Comparison of ENCODE assay signal across 9 cellular contexts in the genomic region with DNA sequence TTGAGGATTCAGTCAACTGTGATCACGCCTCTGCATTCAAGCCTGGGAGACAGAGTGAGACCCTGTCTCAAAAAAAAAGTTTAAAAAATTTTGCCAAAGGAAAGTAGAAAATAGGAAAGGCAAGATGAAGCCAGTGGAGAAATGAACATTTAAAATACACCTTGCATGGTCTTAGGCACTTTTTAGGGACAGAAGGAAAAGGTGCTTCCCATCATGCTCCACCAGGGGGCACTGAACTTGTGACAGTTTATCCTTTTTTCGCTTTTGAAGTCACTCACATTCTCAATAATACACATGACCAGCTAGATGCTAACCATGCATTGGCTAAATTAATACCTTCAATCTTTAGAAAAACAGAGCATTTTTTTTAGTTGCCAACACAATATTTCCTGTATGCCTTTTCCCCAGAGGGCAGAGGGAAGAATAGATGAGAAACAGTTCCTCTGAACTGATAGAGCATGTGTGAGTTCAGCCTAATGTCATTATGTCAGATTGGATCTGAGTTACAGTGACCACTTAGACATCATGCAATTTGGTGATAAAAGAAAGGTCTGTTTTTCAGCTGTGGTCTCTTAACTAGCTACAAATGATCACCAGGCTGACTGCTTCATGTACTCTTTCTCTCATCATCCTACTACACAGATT.
A peak's percentile ranks its signal among the peaks of the same experiment; 100 is the strongest.
DNase-seq lines count a peak whose midpoint lies in the region; ATAC-seq, FAIRE-seq and TF ChIP-seq lines count a peak whose summit lies in the region.
"Had no signal": no experiment of that assay in that cellular context is flagged by ENCODE, and none has a peak within 500 bp of the region (broad histone marks: within the 10 kb centered on the region; RNA-seq: fewer than 3 reads in every experiment).

No MANE protein-coding gene starts in this region.

- no peaks in the 10 kb centered on the region for H3K36me3 ChIP-seq in left lung

- no peaks in the 10 kb centered on the region for H3K27me3 ChIP-seq in left lung

- H3K4me1 ChIP-seq in left lung, result no peaks in the 10 kb centered on the region

- intact Hi-C loops in left lung (cut with DNase I), result no loop called here

- no peak for FAIRE-seq in H54 (lab: Jason Lieb, UNC)
- FAIRE-seq: colon had no signal

- H3K4me3 ChIP-seq in left lung, result no peak overlapping the region

- H3K4me1 Mint-ChIP-seq in brain, result no peaks in the 10 kb centered on the region

- H3K9me3 ChIP-seq in left lung, result peaks cover 0 to 16% of the 10 kb centered on the region in 2 donors

- no peak overlapping the region for H3K27ac Mint-ChIP-seq in brain

- H3K9me3 Mint-ChIP-seq in brain, result peaks cover 4 to 10% (median 6%) of the 10 kb centered on the region in 5 experiments

- TF ChIP-seq EP300 in Ishikawa (IDR thresholded peaks at IDR 0.05; ENCODE audit: borderline replicate concordance), result no peak

- TF ChIP-seq RAD21 in Ishikawa (IDR thresholded peaks at IDR 0.05; ENCODE audit: low read depth), result peak; percentile 55

- H3K4me3 Mint-ChIP-seq in brain, result no peak overlapping the region

- H3K36me3 Mint-ChIP-seq in brain, result no peaks in the 10 kb centered on the region

- no peak overlapping the region for H3K27ac ChIP-seq in left lung

- peak; percentile 68 to 86 for TF ChIP-seq CTCF in brain (conservative IDR thresholded peaks at IDR 0.05)
- TF ChIP-seq CTCF in left lung (IDR thresholded peaks at IDR 0.05), result peak; percentile 77 to 83

- H3K27me3 Mint-ChIP-seq in brain, result peaks cover 6% of the 10 kb centered on the region

- peak; percentile 78 for ATAC-seq in left lung

- no peak for TF ChIP-seq POLR2A in H54 (IDR thresholded peaks at IDR 0.05; ENCODE audit: low read depth, low read length)

- peak; percentile 30 for DNase-seq in NCI-H1105 treated with DMSO at 0.1 percent for 48 hours (lab: John Stamatoyannopoulos, UW)
- DNase-seq in NCI-H1105 (lab: John Stamatoyannopoulos, UW), result no peak
- peak in 3 of 5 donors; percentile 9 to 45 (median 43) for DNase-seq in T-helper 1 cell
- no peak for DNase-seq in left lung
- peak; percentile 12 for DNase-seq in stimulated activated CD8-positive, alpha-beta memory T cell treated with anti-CD3 and anti-CD28 coated beads, Interleukin-15, amount 100 ng/mL, for 1 hour (ENCODE audit: low read depth)
- DNase-seq in H54 (ENCODE audit: insufficient read length, low spot score), result no peak

TF ChIP-seq in Ishikawa, 13 proteins besides CTCF, POLR2A, EP300 and RAD21:
- TF ChIP-seq TCF12 (IDR thresholded peaks at IDR 0.05; ENCODE audit: low read depth), result no peak
- TF ChIP-seq, protein P1, sequence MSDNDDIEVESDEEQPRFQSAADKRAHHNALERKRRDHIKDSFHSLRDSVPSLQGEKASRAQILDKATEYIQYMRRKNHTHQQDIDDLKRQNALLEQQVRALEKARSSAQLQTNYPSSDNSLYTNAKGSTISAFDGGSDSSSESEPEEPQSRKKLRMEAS (IDR thresholded peaks at IDR 0.05), result no peak
- TF ChIP-seq, protein P2, sequence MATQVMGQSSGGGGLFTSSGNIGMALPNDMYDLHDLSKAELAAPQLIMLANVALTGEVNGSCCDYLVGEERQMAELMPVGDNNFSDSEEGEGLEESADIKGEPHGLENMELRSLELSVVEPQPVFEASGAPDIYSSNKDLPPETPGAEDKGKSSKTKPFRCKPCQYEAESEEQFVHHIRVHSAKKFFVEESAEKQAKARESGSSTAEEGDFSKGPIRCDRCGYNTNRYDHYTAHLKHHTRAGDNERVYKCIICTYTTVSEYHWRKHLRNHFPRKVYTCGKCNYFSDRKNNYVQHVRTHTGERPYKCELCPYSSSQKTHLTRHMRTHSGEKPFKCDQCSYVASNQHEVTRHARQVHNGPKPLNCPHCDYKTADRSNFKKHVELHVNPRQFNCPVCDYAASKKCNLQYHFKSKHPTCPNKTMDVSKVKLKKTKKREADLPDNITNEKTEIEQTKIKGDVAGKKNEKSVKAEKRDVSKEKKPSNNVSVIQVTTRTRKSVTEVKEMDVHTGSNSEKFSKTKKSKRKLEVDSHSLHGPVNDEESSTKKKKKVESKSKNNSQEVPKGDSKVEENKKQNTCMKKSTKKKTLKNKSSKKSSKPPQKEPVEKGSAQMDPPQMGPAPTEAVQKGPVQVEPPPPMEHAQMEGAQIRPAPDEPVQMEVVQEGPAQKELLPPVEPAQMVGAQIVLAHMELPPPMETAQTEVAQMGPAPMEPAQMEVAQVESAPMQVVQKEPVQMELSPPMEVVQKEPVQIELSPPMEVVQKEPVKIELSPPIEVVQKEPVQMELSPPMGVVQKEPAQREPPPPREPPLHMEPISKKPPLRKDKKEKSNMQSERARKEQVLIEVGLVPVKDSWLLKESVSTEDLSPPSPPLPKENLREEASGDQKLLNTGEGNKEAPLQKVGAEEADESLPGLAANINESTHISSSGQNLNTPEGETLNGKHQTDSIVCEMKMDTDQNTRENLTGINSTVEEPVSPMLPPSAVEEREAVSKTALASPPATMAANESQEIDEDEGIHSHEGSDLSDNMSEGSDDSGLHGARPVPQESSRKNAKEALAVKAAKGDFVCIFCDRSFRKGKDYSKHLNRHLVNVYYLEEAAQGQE (IDR thresholded peaks at IDR 0.05; ENCODE audit: low read depth), result no peak
- no peak for TF ChIP-seq YY1 (IDR thresholded peaks at IDR 0.05; ENCODE audit: low read depth)
- TF ChIP-seq CREB1 (IDR thresholded peaks at IDR 0.05; ENCODE audit: low read depth), result no peak
- no peak for TF ChIP-seq CEBPB (IDR thresholded peaks at IDR 0.05)
- no peak for TF ChIP-seq NFIC (IDR thresholded peaks at IDR 0.05)
- TF ChIP-seq TAF1 (IDR thresholded peaks at IDR 0.05; ENCODE audit: low read depth), result no peak
- TF ChIP-seq EGR1 (IDR thresholded peaks at IDR 0.05), result no peak
- TF ChIP-seq ZBTB7A (IDR thresholded peaks at IDR 0.05; ENCODE audit: low read depth), result no peak
- TF ChIP-seq, protein P3, sequence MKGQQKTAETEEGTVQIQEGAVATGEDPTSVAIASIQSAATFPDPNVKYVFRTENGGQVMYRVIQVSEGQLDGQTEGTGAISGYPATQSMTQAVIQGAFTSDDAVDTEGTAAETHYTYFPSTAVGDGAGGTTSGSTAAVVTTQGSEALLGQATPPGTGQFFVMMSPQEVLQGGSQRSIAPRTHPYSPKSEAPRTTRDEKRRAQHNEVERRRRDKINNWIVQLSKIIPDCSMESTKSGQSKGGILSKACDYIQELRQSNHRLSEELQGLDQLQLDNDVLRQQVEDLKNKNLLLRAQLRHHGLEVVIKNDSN (IDR thresholded peaks at IDR 0.05), result no peak
- no peak for TF ChIP-seq TEAD4 (IDR thresholded peaks at IDR 0.05)
- TF ChIP-seq FOXM1 (IDR thresholded peaks at IDR 0.05; ENCODE audit: borderline replicate concordance, low read depth), result no peak

Comparison
In these comparisons a context has a peak if more than half of its experiments do, and no peak if none do; other contexts are left out.
1. DNase-seq: peak in NCI-H1105 treated with DMSO at 0.1 percent for 48 hours (single experiment), T-helper 1 cell (3 of 5) and stimulated activated CD8-positive, alpha-beta memory T cell treated with anti-CD3 and anti-CD28 coated beads, Interleukin-15, amount 100 ng/mL, for 1 hour (single experiment); none in NCI-H1105 (single experiment), left lung (0 of 2) and H54 (single experiment).